Comparison of ENCODE assay signal across 1 cellular context in the genomic region with DNA sequence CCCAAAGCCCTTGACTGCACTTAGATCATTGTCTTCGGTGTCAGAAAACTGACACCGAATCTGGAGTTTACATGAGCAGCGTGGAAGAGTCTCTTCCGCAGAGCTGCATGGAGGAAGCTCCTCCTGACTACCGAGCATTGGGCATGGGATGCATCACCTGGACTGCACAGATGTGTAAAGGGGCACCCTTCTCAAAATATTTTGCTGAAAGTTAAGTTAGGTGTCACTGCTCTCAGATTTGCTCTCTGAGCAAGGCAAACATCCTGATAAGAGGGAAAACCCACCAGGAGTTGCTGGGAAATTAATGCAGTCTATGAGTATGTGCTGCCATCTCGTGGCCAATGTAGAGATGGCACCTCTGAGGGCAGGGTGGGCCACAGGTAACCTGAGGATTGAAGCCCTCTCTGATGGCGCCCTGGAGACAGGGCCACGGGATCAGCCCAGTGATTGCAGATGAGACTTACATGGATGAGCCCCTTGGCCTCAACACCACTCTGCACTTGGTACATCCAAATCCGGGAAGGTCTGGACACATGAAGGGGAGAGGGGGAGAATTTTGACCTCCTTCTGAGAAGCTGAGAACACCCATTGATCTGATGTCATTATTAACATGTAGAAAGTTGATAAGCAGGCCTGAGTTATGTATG.
TF ChIP-seq lines count a peak whose summit lies in the region.

No MANE protein-coding gene starts in this region.

TF ChIP-seq in HepG2, 621 proteins besides CTCF, POLR2A, EP300 and RAD21 (continued from another document):
- 0 out of 2 replicates have a peak, but pooled peaks have one; percentile 36 for TF ChIP-seq ZNF709 (CRISPR knock-in tag; IDR thresholded peaks at IDR 0.05)
- TF ChIP-seq STAG1 (CRISPR knock-in tag; IDR thresholded peaks at IDR 0.05) = peak; percentile 96
- TF ChIP-seq RBM39 (IDR thresholded peaks at IDR 0.05; ENCODE audit: low read depth, low read length, poor library complexity, severe bottlenecking) = no peak
- TF ChIP-seq, protein P1, sequence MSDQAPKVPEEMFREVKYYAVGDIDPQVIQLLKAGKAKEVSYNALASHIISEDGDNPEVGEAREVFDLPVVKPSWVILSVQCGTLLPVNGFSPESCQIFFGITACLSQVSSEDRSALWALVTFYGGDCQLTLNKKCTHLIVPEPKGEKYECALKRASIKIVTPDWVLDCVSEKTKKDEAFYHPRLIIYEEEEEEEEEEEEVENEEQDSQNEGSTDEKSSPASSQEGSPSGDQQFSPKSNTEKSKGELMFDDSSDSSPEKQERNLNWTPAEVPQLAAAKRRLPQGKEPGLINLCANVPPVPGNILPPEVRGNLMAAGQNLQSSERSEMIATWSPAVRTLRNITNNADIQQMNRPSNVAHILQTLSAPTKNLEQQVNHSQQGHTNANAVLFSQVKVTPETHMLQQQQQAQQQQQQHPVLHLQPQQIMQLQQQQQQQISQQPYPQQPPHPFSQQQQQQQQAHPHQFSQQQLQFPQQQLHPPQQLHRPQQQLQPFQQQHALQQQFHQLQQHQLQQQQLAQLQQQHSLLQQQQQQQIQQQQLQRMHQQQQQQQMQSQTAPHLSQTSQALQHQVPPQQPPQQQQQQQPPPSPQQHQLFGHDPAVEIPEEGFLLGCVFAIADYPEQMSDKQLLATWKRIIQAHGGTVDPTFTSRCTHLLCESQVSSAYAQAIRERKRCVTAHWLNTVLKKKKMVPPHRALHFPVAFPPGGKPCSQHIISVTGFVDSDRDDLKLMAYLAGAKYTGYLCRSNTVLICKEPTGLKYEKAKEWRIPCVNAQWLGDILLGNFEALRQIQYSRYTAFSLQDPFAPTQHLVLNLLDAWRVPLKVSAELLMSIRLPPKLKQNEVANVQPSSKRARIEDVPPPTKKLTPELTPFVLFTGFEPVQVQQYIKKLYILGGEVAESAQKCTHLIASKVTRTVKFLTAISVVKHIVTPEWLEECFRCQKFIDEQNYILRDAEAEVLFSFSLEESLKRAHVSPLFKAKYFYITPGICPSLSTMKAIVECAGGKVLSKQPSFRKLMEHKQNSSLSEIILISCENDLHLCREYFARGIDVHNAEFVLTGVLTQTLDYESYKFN (CRISPR knock-in tag; conservative IDR thresholded peaks at IDR 0.05) = peak; percentile 20; the same call in 1 of the 2 replicates
- TF ChIP-seq ZBTB7B (CRISPR knock-in tag; IDR thresholded peaks at IDR 0.05) = 0 out of 2 replicates have a peak, but pooled peaks have one; percentile 20
- TF ChIP-seq ZSCAN25 (CRISPR knock-in tag; IDR thresholded peaks at IDR 0.05) = peak; percentile 30; the same call in 1 of the 2 replicates
- TF ChIP-seq SALL1 (CRISPR knock-in tag; IDR thresholded peaks at IDR 0.05) = peak; percentile 53
